8 cellular contexts compared by ENCODE assay signal in genomic region chr15:93997071-93997658, GRCh38.
DNase-seq lines count a peak whose midpoint lies in the region; ATAC-seq and TF ChIP-seq lines count a peak whose summit lies in the region.

No MANE protein-coding gene starts in this region.

- intact Hi-C loops in MCF 10A (cut with micrococcal nuclease) = loop anchor here (1.0 kb wide), 2 partner anchors 123 to 967 kb away; no protein-coding TSS in a partner anchor

- H3K79me2 ChIP-seq in neural cell (replicated peaks; ENCODE audit: insufficient read depth, low read length) = no peaks in the 10 kb centered on the region

- no peak overlapping the region for H3K4me2 ChIP-seq in neural cell (ENCODE audit: low read length)

- CTCF ChIA-PET in MCF 10A (lab: Yijun Ruan, JAX) = interaction anchor here (0.6 to 7.5 kb wide), 25 partner anchors 9 to 968 kb away, joined by 3 to 102 read pairs (median 4); no protein-coding TSS in a partner anchor

- no peaks in the 10 kb centered on the region for H3K9me2 ChIP-seq in neural cell (ENCODE audit: insufficient read depth, low read length)

- BruUV-seq in MCF 10A (replicated peaks; lab: Mats Ljungman, UMichigan) = no TSS peak

- no peak overlapping the region for H3K9ac ChIP-seq in neural cell (ENCODE audit: low read length)

- no peaks in the 10 kb centered on the region for H3K9me3 ChIP-seq in neural cell (ENCODE audit: low read length)

- H3K27ac Mint-ChIP-seq in MCF 10A (ENCODE audit: low read depth, unreplicated experiment) = no peak overlapping the region
- no peak overlapping the region for H3K27ac Mint-ChIP-seq in stimulated activated naive CD8-positive, alpha-beta T cell treated with anti-CD3 and anti-CD28 coated beads, Interleukin-15, amount 100 ng/mL, for 72 hours

- POLR2A ChIA-PET in MCF 10A (lab: Yijun Ruan, JAX) = interaction anchor here (0.7 to 1.0 kb wide), 3 partner anchors 123 to 910 kb away, joined by 3 to 6 read pairs (median 4); no protein-coding TSS in a partner anchor

- no peak overlapping the region for H2AFZ ChIP-seq in neural cell (ENCODE audit: low read depth, low read length)

- TF ChIP-seq RAD21 in neural cell (conservative IDR thresholded peaks at IDR 0.05) = peak; percentile 60

- in situ Hi-C loops in KBM-7 (cut with MboI; ENCODE audit: low pct_unique_long_range_greater_than_20kb, low sequenced_read_pairs) = no loop called here

- peak; percentile 22 for DNase-seq in EH (ENCODE audit: low read depth)
- peak; percentile 8 for DNase-seq in KBM-7
- DNase-seq in MCF 10A (ENCODE audit: unreplicated experiment) = peak; percentile 51
- no peak for DNase-seq in stimulated activated naive CD8-positive, alpha-beta T cell treated with anti-CD3 and anti-CD28 coated beads, Interleukin-15, amount 100 ng/mL, for 72 hours
- DNase-seq in stimulated activated naive CD4-positive, alpha-beta T cell (lab: John Stamatoyannopoulos, UW) = no peak

- no peaks in the 10 kb centered on the region for H3K27me3 ChIP-seq in neural cell (ENCODE audit: insufficient read depth, low read depth, low read length)

- H3K4me3 ChIP-seq in neural cell (ENCODE audit: low read length) = no peak overlapping the region

- no peaks in the 10 kb centered on the region for H4K20me1 ChIP-seq in neural cell (ENCODE audit: insufficient read depth)

- H3K4me1 Mint-ChIP-seq in MCF 10A (ENCODE audit: insufficient read depth, unreplicated experiment) = no peaks in the 10 kb centered on the region
- H3K4me1 Mint-ChIP-seq in stimulated activated naive CD8-positive, alpha-beta T cell treated with anti-CD3 and anti-CD28 coated beads, Interleukin-15, amount 100 ng/mL, for 72 hours = no peaks in the 10 kb centered on the region

- no peak for TF ChIP-seq EP300 in neural cell (conservative IDR thresholded peaks at IDR 0.05; ENCODE audit: poor library complexity, severe bottlenecking)

- H3K36me3 ChIP-seq in neural cell (ENCODE audit: insufficient read depth, low read length) = no peaks in the 10 kb centered on the region

- no peaks in the 10 kb centered on the region for H3K27me3 Mint-ChIP-seq in MCF 10A (ENCODE audit: insufficient read depth, unreplicated experiment)
- H3K27me3 Mint-ChIP-seq in stimulated activated naive CD8-positive, alpha-beta T cell treated with anti-CD3 and anti-CD28 coated beads, Interleukin-15, amount 100 ng/mL, for 72 hours = no peaks in the 10 kb centered on the region

- ATAC-seq in HG02610 (IDR thresholded peaks at IDR 0.05; ENCODE audit: unreplicated experiment) (no peak), HG02759 (IDR thresholded peaks at IDR 0.05; ENCODE audit: unreplicated experiment) (no peak)
- ATAC-seq in stimulated activated naive CD8-positive, alpha-beta T cell treated with anti-CD3 and anti-CD28 coated beads, Interleukin-15, amount 100 ng/mL, for 72 hours = no peak

- H3K27ac ChIP-seq in neural cell (ENCODE audit: low read length) = no peak overlapping the region

- TF ChIP-seq CTCF in MCF 10A (IDR thresholded peaks at IDR 0.05; ENCODE audit: unreplicated experiment) = peak; percentile 80
- TF ChIP-seq CTCF in neural cell (IDR thresholded peaks at IDR 0.05; ENCODE audit: poor library complexity, severe bottlenecking) = peak; percentile 65

- no peaks in the 10 kb centered on the region for H3F3A ChIP-seq in neural cell (ENCODE audit: insufficient read depth, low read length, poor library complexity, severe bottlenecking)

- no peak overlapping the region for H3K4me3 Mint-ChIP-seq in MCF 10A (ENCODE audit: unreplicated experiment)
- H3K4me3 Mint-ChIP-seq in stimulated activated naive CD8-positive, alpha-beta T cell treated with anti-CD3 and anti-CD28 coated beads, Interleukin-15, amount 100 ng/mL, for 72 hours = no peak overlapping the region

- no peaks in the 10 kb centered on the region for H3K9me3 Mint-ChIP-seq in MCF 10A (ENCODE audit: unreplicated experiment)
- H3K9me3 Mint-ChIP-seq in stimulated activated naive CD8-positive, alpha-beta T cell treated with anti-CD3 and anti-CD28 coated beads, Interleukin-15, amount 100 ng/mL, for 72 hours = no peaks in the 10 kb centered on the region

- no peaks in the 10 kb centered on the region for H3K36me3 Mint-ChIP-seq in MCF 10A (ENCODE audit: insufficient read depth, unreplicated experiment)

TF ChIP-seq in neural cell, 6 proteins besides CTCF, POLR2A, EP300 and RAD21:
- no peak for TF ChIP-seq TAF1 (IDR thresholded peaks at IDR 0.05; ENCODE audit: low read depth)
- TF ChIP-seq SMC3 (conservative IDR thresholded peaks at IDR 0.05; ENCODE audit: poor library complexity) = peak; percentile 66
- no peak for TF ChIP-seq REST (IDR thresholded peaks at IDR 0.05; ENCODE audit: borderline replicate concordance)

Comparison
In these comparisons a context has a peak if more than half of its experiments do, and no peak if none do; other contexts are left out.
1. DNase-seq: peak in EH (single experiment), KBM-7 (single experiment) and MCF 10A (single experiment); none in stimulated activated naive CD8-positive, alpha-beta T cell treated with anti-CD3 and anti-CD28 coated beads, Interleukin-15, amount 100 ng/mL, for 72 hours (0 of 2) and stimulated activated naive CD4-positive, alpha-beta T cell (0 of 6).